7 cellular contexts compared by ENCODE assay signal in the genomic region with DNA sequence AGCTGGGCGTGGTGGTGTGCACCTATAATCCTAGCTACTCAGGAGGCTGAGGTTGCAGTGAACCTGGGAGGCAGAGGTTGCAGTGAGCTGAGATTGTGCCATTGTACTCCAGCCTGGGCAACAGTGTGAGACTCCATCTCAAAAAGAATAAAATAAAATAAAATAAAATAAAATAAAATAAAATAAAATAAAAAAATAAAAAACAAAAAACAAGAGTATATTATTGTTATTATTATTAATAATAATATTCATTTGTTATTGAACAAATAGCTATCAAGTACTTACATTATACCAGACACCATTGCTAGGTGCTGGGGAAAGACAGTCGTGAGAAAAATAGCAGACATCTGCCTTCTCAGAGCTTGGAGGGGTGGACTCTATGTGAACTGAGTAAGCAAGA. TPM values are rescaled to one million over a fixed set of nuclear protein-coding genes. Genes with fewer than 3 reads are reported as not detected.
"Had no signal": no experiment of that assay in that cellular context is flagged by ENCODE, and none has a peak within 500 bp of the region (broad histone marks: within the 10 kb centered on the region; RNA-seq: fewer than 3 reads in every experiment).

No MANE protein-coding gene starts in this region.

- DNase-seq: GDM1, GF-D8 had no signal

- H3K4me3 ChIP-seq: GM12878 had no signal

- ATAC-seq: GM12878 had no signal

- FAIRE-seq: GM12878, GM12891, GM12892, GM18507, GM19239 had no signal

RNA-seq across cellular contexts. Expression of gene PAX2, which starts 24.1 kb away (rescaled TPM):
- total RNA-seq: GM12878 had no signal
